Comparison of ENCODE assay signal across 25 cellular contexts in genomic region chr18:78716022-78716421, GRCh38.
DNase-seq lines count a peak whose midpoint lies in the region; ATAC-seq, FAIRE-seq and TF ChIP-seq lines count a peak whose summit lies in the region.
"Had no signal": no experiment of that assay in that cellular context is flagged by ENCODE, and none has a peak within 500 bp of the region (broad histone marks: within the 10 kb centered on the region; RNA-seq: fewer than 3 reads in every experiment).

No MANE protein-coding gene starts in this region.

- H3K27me3 ChIP-seq in GM12878 (replicated peaks in 1 of 2; ENCODE audit: control insufficient read depth in 2 of 2, insufficient read depth in 2 of 2, low read length in 1 of 2): no peaks in the 10 kb centered on the region
- H3K27me3 ChIP-seq in prostate gland (replicated peaks; ENCODE audit: insufficient read depth): no peaks in the 10 kb centered on the region
- H3K27me3 ChIP-seq: BLaER1 treated with 17β-estradiol and CSF1 and Interleukin-3, amounts not matched to agents 10 nM and 100 nM had no signal

- CTCF ChIA-PET in GM12878 (lab: Yijun Ruan, JAX): no interaction called here

- no peak for FAIRE-seq in GM12878 (lab: Jason Lieb, UNC)
- FAIRE-seq: GM12891, HTR-8/SVneo had no signal

- H3K36me3 ChIP-seq in GM12878 (ENCODE audit: control insufficient read depth in 2 of 2, insufficient read depth in 2 of 2, low read length in 1 of 2): no peaks in the 10 kb centered on the region
- no peaks in the 10 kb centered on the region for H3K36me3 ChIP-seq in prostate gland
- H3K36me3 ChIP-seq: BLaER1 treated with 17β-estradiol and CSF1 and Interleukin-3, amounts not matched to agents 10 nM and 100 nM had no signal

- no peaks in the 10 kb centered on the region for H4K20me1 ChIP-seq in GM12878 (ENCODE audit: control insufficient read depth, insufficient read depth)
- H4K20me1 ChIP-seq: BLaER1 treated with 17β-estradiol and CSF1 and Interleukin-3, amounts not matched to agents 10 nM and 100 nM had no signal

- intact Hi-C loops in GM12878 (cut with micrococcal nuclease; ENCODE audit: unreplicated experiment): no loop called here
- intact Hi-C loops in prostate gland (cut with DNase I): no loop called here

- SMC1A ChIA-PET in GM12878 (lab: Charles Lee; ENCODE audit: uncharacterized antibody, unreplicated experiment): no interaction called here

- H3K79me2 ChIP-seq in GM12878 (ENCODE audit: control insufficient read depth, insufficient read depth, low read length): no peaks in the 10 kb centered on the region

- peak; percentile 66 for ATAC-seq in HG03175 (IDR thresholded peaks at IDR 0.05; ENCODE audit: unreplicated experiment)
- no peak for ATAC-seq in GM12878
- no peak for ATAC-seq in HG03108 (IDR thresholded peaks at IDR 0.05; ENCODE audit: unreplicated experiment)
- ATAC-seq: CD8-positive, alpha-beta T cell; HCT116 had no signal

- H3K27ac ChIP-seq in GM12878 (ENCODE audit: control insufficient read depth, insufficient read depth) (no peak overlapping the region), prostate gland (no peak overlapping the region)
- H3K27ac ChIP-seq: BLaER1 treated with 17β-estradiol and CSF1 and Interleukin-3, amounts not matched to agents 10 nM and 100 nM had no signal

- peak; percentile 13 for DNase-seq in activated effector memory CD4-positive, alpha-beta T cell treated with anti-CD3 and anti-CD28 coated beads, Interleukin-2, amount 50 U/mL, for 16 hours
- no peak for DNase-seq in activated effector memory CD4-positive, alpha-beta T cell treated with Interleukin-2 at 50 U/mL for 16 hours
- DNase-seq in GM12878 (ENCODE audit: low read depth, low spot score) (no peak), NCI-H446 (lab: John Stamatoyannopoulos, UW) (no peak), prostate gland (ENCODE audit: low spot score) (no peak)
- DNase-seq: 8988T; CD8-positive, alpha-beta T cell; DND-41; GOT3; KG1; NCI-H1105; NCI-H146; NCI-H2081; NCI-H2171; NCI-H345; NCI-H526; SIG-M5; SK-N-SH; T-helper 2 cell had no signal

- TF ChIP-seq POLR2A in GM12878 (IDR thresholded peaks at IDR 0.05; ENCODE audit: low read depth, low read length) (no peak), prostate gland (IDR thresholded peaks at IDR 0.05) (no peak)

- TF ChIP-seq RAD21 in GM12878 (IDR thresholded peaks at IDR 0.05; ENCODE audit: insufficient read depth, low read depth, low read length): no peak

- H3K4me3 ChIP-seq in GM12878 (no peak overlapping the region), prostate gland (no peak overlapping the region)
- H3K4me3 ChIP-seq: BLaER1 treated with 17β-estradiol and CSF1 and Interleukin-3, amounts not matched to agents 10 nM and 100 nM had no signal

- TF ChIP-seq CTCF in GM12878 (IDR thresholded peaks at IDR 0.05 in 2 of 3, conservative IDR thresholded peaks at IDR 0.05 in 1 of 3; ENCODE audit: control insufficient read depth in 2 of 3, extremely low read depth in 1 of 3, insufficient read depth in 1 of 3, low read depth in 3 of 3, low read length in 3 of 3): no peak
- TF ChIP-seq CTCF in prostate gland (IDR thresholded peaks at IDR 0.05): no peak

- peaks cover 1% of the 10 kb centered on the region; the same call in 1 of the 3 replicates for H3K9me3 ChIP-seq in GM12878 (replicated peaks; ENCODE audit: control insufficient read depth, insufficient read depth, low read length)
- no peaks in the 10 kb centered on the region for H3K9me3 ChIP-seq in prostate gland
- H3K9me3 ChIP-seq: BLaER1 treated with 17β-estradiol and CSF1 and Interleukin-3, amounts not matched to agents 10 nM and 100 nM; SK-N-SH had no signal

- POLR2A ChIA-PET in GM12878 (lab: Charles Lee): no interaction called here

- no peak for TF ChIP-seq EP300 in GM12878 (IDR thresholded peaks at IDR 0.05; ENCODE audit: borderline replicate concordance in 1 of 2, control insufficient read depth in 1 of 2, low read depth in 2 of 2, low read length in 2 of 2)

- no TSS peak for BruUV-seq in GM12878 (replicated peaks; lab: Mats Ljungman, UMichigan)

- H2AFZ ChIP-seq in GM12878 (ENCODE audit: control insufficient read depth, low read depth, low read length): no peak overlapping the region

- no peaks in the 10 kb centered on the region for H3K4me1 ChIP-seq in GM12878 (ENCODE audit: control insufficient read depth, insufficient read depth, low read length)
- H3K4me1 ChIP-seq in prostate gland (replicated peaks): no peaks in the 10 kb centered on the region
- H3K4me1 ChIP-seq: BLaER1 treated with 17β-estradiol and CSF1 and Interleukin-3, amounts not matched to agents 10 nM and 100 nM had no signal

- in situ Hi-C loops in GM12878 (cut with MboI): no loop called here

- no peak overlapping the region for H3K9ac ChIP-seq in GM12878 (ENCODE audit: control insufficient read depth, insufficient read depth, low read length)
- H3K9ac ChIP-seq: BLaER1 treated with 17β-estradiol and CSF1 and Interleukin-3, amounts not matched to agents 10 nM and 100 nM; SK-N-SH had no signal

- RAD21 ChIA-PET in GM12878 (lab: Charles Lee; ENCODE audit: unreplicated experiment): no interaction called here

- 7% methylated on average over 8 of the region's 8 CpGs for WGBS in GM12878 (ENCODE audit: insufficient coverage, insufficient replicate concordance, low lambda C conversion rate, missing lambda C conversion rate)
- 74% methylated on average over 8 of the region's 8 CpGs for WGBS in prostate gland

- H3K4me2 ChIP-seq in GM12878 (ENCODE audit: control insufficient read depth, insufficient read depth): no peak overlapping the region
- H3K4me2 ChIP-seq: BLaER1 treated with 17β-estradiol and CSF1 and Interleukin-3, amounts not matched to agents 10 nM and 100 nM; SK-N-SH had no signal

TF ChIP-seq in GM12878, 131 proteins besides CTCF, POLR2A, EP300 and RAD21:
- TF ChIP-seq PAX5 (IDR thresholded peaks at IDR 0.05; ENCODE audit: borderline replicate concordance, low read depth, low read length): no peak
- TF ChIP-seq ZSCAN29 (IDR thresholded peaks at IDR 0.05): peak; percentile 77; the same call in 1 of the 2 replicates
